ENCODE assay signal across 8 cellular contexts in the genomic region with DNA sequence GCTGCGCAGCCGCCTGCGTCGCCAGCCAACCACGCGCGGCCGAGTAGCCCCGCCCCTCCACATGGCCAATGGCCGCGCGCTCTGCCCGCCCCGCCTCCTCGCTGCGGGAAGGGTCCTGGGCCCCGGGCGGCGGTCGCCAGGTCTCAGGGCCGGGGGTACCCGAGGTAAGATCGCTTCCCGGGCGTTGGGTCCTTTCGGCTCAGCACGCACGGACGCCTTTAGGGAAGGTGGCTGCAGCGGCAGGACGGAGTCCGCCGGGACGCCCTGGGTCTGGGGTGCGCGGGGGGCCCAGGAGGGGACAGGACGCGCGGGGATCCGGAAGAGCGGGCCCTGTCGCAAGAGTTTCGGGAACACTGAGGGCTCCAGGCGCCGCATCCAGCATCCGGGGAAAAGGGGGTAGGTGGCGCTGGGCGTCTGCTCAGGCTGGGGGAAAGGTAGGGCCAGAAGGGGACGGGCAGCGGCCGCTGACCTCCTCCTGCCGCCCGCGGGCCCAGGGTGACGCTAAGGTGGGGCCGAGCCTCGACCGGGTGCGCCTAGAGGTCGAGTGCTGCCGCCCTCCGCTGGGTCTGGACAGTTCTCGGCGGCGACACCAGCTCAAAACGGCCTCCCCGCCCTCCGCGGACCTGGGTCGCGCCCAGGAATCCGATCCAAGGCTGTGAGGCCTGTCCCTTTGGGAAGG. TPM values are rescaled to one million over a fixed set of nuclear protein-coding genes. Genes with fewer than 3 reads are reported as not detected.
A peak's percentile ranks its signal among the peaks of the same experiment; 100 is the strongest.
DNase-seq lines count a peak whose midpoint lies in the region; FAIRE-seq and TF ChIP-seq lines count a peak whose summit lies in the region.

TSS of gene MAVS (plus strand) at position 95 of the 679 bp plus-strand sequence. CDS start 7,791 bp downstream, outside the sequence.

- H3K9me3 Mint-ChIP-seq in H9, result no peaks in the 10 kb centered on the region
- H3K9me3 Mint-ChIP-seq in activated naive CD4-positive, alpha-beta T cell treated with anti-CD3 and anti-CD28 coated beads for 36 hours, result no peaks in the 10 kb centered on the region

- no peaks in the 10 kb centered on the region for H3K9me2 ChIP-seq in MM.1S (replicated peaks; ENCODE audit: insufficient read depth, low read length)

- H2AK5ac ChIP-seq in H9 (ENCODE audit: insufficient read length, low read length), result no peak within 1 kb of the TSS

- no peak within 1 kb of the TSS for H3T11ph ChIP-seq in H9 (ENCODE audit: low read length)

- TF ChIP-seq CTCF in H9 (conservative IDR thresholded peaks at IDR 0.05) (no peak), MM.1S (IDR thresholded peaks at IDR 0.05; ENCODE audit: low read length) (0 out of 2 replicates have a peak, but pooled peaks have one; percentile 10), neutrophil (IDR thresholded peaks at IDR 0.05) (peak; percentile 17), subcutaneous adipose tissue (IDR thresholded peaks at IDR 0.05; ENCODE audit: low read depth) (no peak)

- peak within 1 kb of the TSS; percentile 81 to 90 for H3K4me3 Mint-ChIP-seq in H9
- peak within 1 kb of the TSS; percentile 85 for H3K4me3 Mint-ChIP-seq in activated naive CD4-positive, alpha-beta T cell treated with anti-CD3 and anti-CD28 coated beads for 36 hours

- peaks cover 4% of the 10 kb centered on the region; the same call in 1 of the 2 replicates for H3F3A ChIP-seq in MM.1S (ENCODE audit: insufficient read depth, low read length)

- WGBS in H9 (ENCODE audit: extremely low coverage, insufficient read length, low lambda C conversion rate), result no CpG with 5 or more reads among the region's 72 CpGs

- H3K27ac Mint-ChIP-seq in H9, result peak within 1 kb of the TSS in 2 of 3 experiments; percentile 72 to 79; a peak in 3 of 7 replicates
- H3K27ac Mint-ChIP-seq in activated naive CD4-positive, alpha-beta T cell treated with anti-CD3 and anti-CD28 coated beads for 36 hours, result peak within 1 kb of the TSS; percentile 83

- no peak within 1 kb of the TSS for H4K8ac ChIP-seq in H9 (replicated peaks; ENCODE audit: insufficient read length, low read depth, low read length)

- H3K27ac ChIP-seq in H9 (ENCODE audit: insufficient read length, low read depth, low read length) (no peak within 1 kb of the TSS), MM.1S (ENCODE audit: low read length) (peak within 1 kb of the TSS; percentile 33; the same call in 1 of the 2 replicates), SK-N-MC (no peak within 1 kb of the TSS), neutrophil (peak within 1 kb of the TSS; percentile 86)

- H3K79me2 ChIP-seq in H9 (ENCODE audit: insufficient read depth, low read length) (no peaks in the 10 kb centered on the region; the same call in 1 of the 2 replicates), MM.1S (ENCODE audit: low read length) (peaks cover 32% of the 10 kb centered on the region)

- H3K9me3 ChIP-seq in H9 (ENCODE audit: control insufficient read depth, low read depth, low read length), result no peaks in the 10 kb centered on the region
- no peaks in the 10 kb centered on the region for H3K9me3 ChIP-seq in MM.1S (replicated peaks; ENCODE audit: insufficient read depth, low read length)
- no peaks in the 10 kb centered on the region for H3K9me3 ChIP-seq in SK-N-MC (ENCODE audit: low read depth, low read length)
- no peaks in the 10 kb centered on the region for H3K9me3 ChIP-seq in neutrophil

- H3K36me3 ChIP-seq in MM.1S (replicated peaks; ENCODE audit: insufficient read depth, low read length) (no peaks in the 10 kb centered on the region), SK-N-MC (ENCODE audit: insufficient read depth, low read length) (no peaks in the 10 kb centered on the region), neutrophil (no peaks in the 10 kb centered on the region)

- H4K91ac ChIP-seq in H9 (ENCODE audit: insufficient read length, low read depth, low read length), result no peak within 1 kb of the TSS

- no peak within 1 kb of the TSS for H3K4ac ChIP-seq in H9 (ENCODE audit: low read depth, low read length)

- no peak within 1 kb of the TSS for H2BK20ac ChIP-seq in H9 (ENCODE audit: low read depth, low read length, poor library complexity, severe bottlenecking)

- H3K4me1 Mint-ChIP-seq in H9, result peaks cover 7 to 10% of the 10 kb centered on the region in 2 experiments
- peaks cover 29% of the 10 kb centered on the region for H3K4me1 Mint-ChIP-seq in activated naive CD4-positive, alpha-beta T cell treated with anti-CD3 and anti-CD28 coated beads for 36 hours (ENCODE audit: low read depth)

- no peaks in the 10 kb centered on the region for H3K79me1 ChIP-seq in H9 (ENCODE audit: insufficient read depth, low read depth, low read length, poor library complexity, severe bottlenecking)

- no peak within 1 kb of the TSS for H2BK120ac ChIP-seq in H9 (ENCODE audit: low read depth, low read length, poor library complexity, severe bottlenecking)

- H3K23me2 ChIP-seq in H9 (ENCODE audit: insufficient read length, low read depth, low read length, poor library complexity, severe bottlenecking), result peaks cover 13% of the 10 kb centered on the region

- H3K14ac ChIP-seq in H9 (ENCODE audit: insufficient read depth, low read length), result peak within 1 kb of the TSS; percentile 83

- DNase-seq in GDM1 (lab: John Stamatoyannopoulos, UW), result peak; percentile 79
- DNase-seq in H9, result peak; percentile 90
- DNase-seq in MM.1S, result peak; percentile 87
- no peak for DNase-seq in SK-N-MC (ENCODE audit: low read depth, low spot score)
- peak; percentile 84 for DNase-seq in activated naive CD4-positive, alpha-beta T cell treated with anti-CD3 and anti-CD28 coated beads for 36 hours
- peak; percentile 94 to 96 for DNase-seq in frontal cortex (ENCODE audit: low spot score in 2 of 2)

- H3K27me3 ChIP-seq in H9 (ENCODE audit: insufficient read depth, low read length) (no peaks in the 10 kb centered on the region), MM.1S (replicated peaks; ENCODE audit: insufficient read depth, low read length) (no peaks in the 10 kb centered on the region), neutrophil (no peaks in the 10 kb centered on the region)

- CTCF ChIA-PET in activated naive CD4-positive, alpha-beta T cell treated with anti-CD3 and anti-CD28 coated beads for 36 hours (lab: Charles Lee), result no interaction called here

- no peak within 1 kb of the TSS for H2BK15ac ChIP-seq in H9 (ENCODE audit: low read depth, low read length)

- H4K5ac ChIP-seq in H9 (ENCODE audit: insufficient read length, low read depth, low read length), result no peak within 1 kb of the TSS

- H3K27me3 Mint-ChIP-seq in H9 (ENCODE audit: low read depth), result no peaks in the 10 kb centered on the region; the same call in 1 of the 2 replicates
- H3K27me3 Mint-ChIP-seq in activated naive CD4-positive, alpha-beta T cell treated with anti-CD3 and anti-CD28 coated beads for 36 hours (ENCODE audit: low read depth), result no peaks in the 10 kb centered on the region

- H3K56ac ChIP-seq in H9 (ENCODE audit: insufficient read length, low read depth, low read length), result no peak within 1 kb of the TSS

- H3K4me2 ChIP-seq in H9 (ENCODE audit: insufficient read depth, insufficient read length, low read length) (peak within 1 kb of the TSS; percentile 84), MM.1S (ENCODE audit: low read depth, low read length) (peak within 1 kb of the TSS; percentile 98)

- H3K4me3 ChIP-seq in MM.1S (ENCODE audit: low read length) (peak within 1 kb of the TSS; percentile 99), SK-N-MC (peak within 1 kb of the TSS; percentile 98), neutrophil (ENCODE audit: low read depth in 1 of 2, low read length in 1 of 2) (peak within 1 kb of the TSS; percentile 92 to 99)

- H2AFZ ChIP-seq in H9 (ENCODE audit: low read length) (no peak within 1 kb of the TSS), MM.1S (ENCODE audit: low read length) (peak within 1 kb of the TSS; percentile 87)

- H4K20me1 ChIP-seq in H9 (ENCODE audit: control insufficient read depth, insufficient read depth, insufficient read length) (no peaks in the 10 kb centered on the region), MM.1S (ENCODE audit: insufficient read depth, low read length) (no peaks in the 10 kb centered on the region)

- H3K23ac ChIP-seq in H9 (ENCODE audit: insufficient read length, low read depth, low read length), result no peak within 1 kb of the TSS

- H3K18ac ChIP-seq in H9 (ENCODE audit: insufficient read length, low read depth, low read length), result peak within 1 kb of the TSS; percentile 83

- no peak within 1 kb of the TSS for H2BK5ac ChIP-seq in H9 (ENCODE audit: insufficient read length, low read length)

- H3K4me1 ChIP-seq in H9 (ENCODE audit: insufficient read depth, low read length) (no peaks in the 10 kb centered on the region), MM.1S (ENCODE audit: low read length) (peaks cover 9% of the 10 kb centered on the region), neutrophil (ENCODE audit: control insufficient read depth in 1 of 2, insufficient read depth in 1 of 2, low read depth in 1 of 2, low read length in 1 of 2) (peaks cover 13 to 19% of the 10 kb centered on the region in 2 experiments)

- H2BK12ac ChIP-seq in H9 (ENCODE audit: insufficient read length, low read depth, low read length), result no peak within 1 kb of the TSS

- H3K36me3 Mint-ChIP-seq in H9 (ENCODE audit: insufficient read depth in 1 of 3, low read depth in 3 of 3), result 0 out of 7 replicates have a peak, but pooled peaks cover 0 to 5% (median 0%) of the 10 kb centered on the region in 3 experiments
- peaks cover 8% of the 10 kb centered on the region for H3K36me3 Mint-ChIP-seq in activated naive CD4-positive, alpha-beta T cell treated with anti-CD3 and anti-CD28 coated beads for 36 hours (ENCODE audit: low read depth)

- no peak for FAIRE-seq in frontal cortex (lab: Jason Lieb, UNC)

- peak within 1 kb of the TSS; percentile 68 for H3K9ac ChIP-seq in H9 (ENCODE audit: extremely low read depth, insufficient read length, low read length)
- peak within 1 kb of the TSS; percentile 94 for H3K9ac ChIP-seq in MM.1S (ENCODE audit: low read length)
- peak within 1 kb of the TSS; percentile 97 for H3K9ac ChIP-seq in SK-N-MC (ENCODE audit: insufficient read length)

- intact Hi-C loops in activated naive CD4-positive, alpha-beta T cell treated with anti-CD3 and anti-CD28 coated beads for 36 hours (cut with micrococcal nuclease), result loop anchor here (1.0 to 2.0 kb wide), 6 partner anchors 27 to 94 kb away; partner anchors contain the start of genes AP5S1, CDC25B, CENPB and PANK2

RNA-seq across cellular contexts. Expression of gene MAVS, which starts in this region (rescaled TPM):
- 24.2 and 24.3 TPM in 2 replicates for total RNA-seq in H9 (2021)
- 10 to 100 TPM; 14.8 to 16.0 TPM for total RNA-seq in activated naive CD4-positive, alpha-beta T cell treated with anti-CD3 and anti-CD28 coated beads for 36 hours
- total RNA-seq in frontal cortex, result 6.9 TPM
- 10 to 100 TPM; 20.7 to 58.0 (median 27.2) TPM for total RNA-seq in subcutaneous adipose tissue

Comparison
In these comparisons a context has a peak if more than half of its experiments do, and no peak if none do; other contexts are left out.
1. H3K27ac ChIP-seq: peak in MM.1S (single experiment) and neutrophil (single experiment); none in H9 (single experiment) and SK-N-MC (single experiment).
2. CTCF ChIP-seq: peak in MM.1S (single experiment) and neutrophil (single experiment); none in H9 (single experiment) and subcutaneous adipose tissue (single experiment).
3. Peak in every context shown above with its lines, with median percentiles within 50 percentile points of each other: H3K9ac ChIP-seq and H3K4me3 ChIP-seq.